In genomic region chr12:107490000-107490399, GRCh38 we compare ENCODE assay signal across 17 cellular contexts.
A peak's percentile ranks its signal among the peaks of the same experiment; 100 is the strongest.
DNase-seq lines count a peak whose midpoint lies in the region; ATAC-seq and TF ChIP-seq lines count a peak whose summit lies in the region.
"Had no signal": no experiment of that assay in that cellular context is flagged by ENCODE, and none has a peak within 500 bp of the region (broad histone marks: within the 10 kb centered on the region; RNA-seq: fewer than 3 reads in every experiment).

No MANE protein-coding gene starts in this region.

- ATAC-seq in GM18502 (IDR thresholded peaks at IDR 0.05; ENCODE audit: poor library complexity, unreplicated experiment) (peak; percentile 64), GM21515 (IDR thresholded peaks at IDR 0.05; ENCODE audit: unreplicated experiment) (peak; percentile 70), HG03442 (IDR thresholded peaks at IDR 0.05; ENCODE audit: unreplicated experiment) (peak; percentile 59), mucosa of descending colon (no peak)

- H3K4me3 ChIP-seq in mucosa of descending colon (no peak overlapping the region), MG63 (no peak overlapping the region)

- no peaks in the 10 kb centered on the region for H3K36me3 ChIP-seq in mucosa of descending colon (ENCODE audit: low read depth)
- no peaks in the 10 kb centered on the region for H3K36me3 ChIP-seq in MG63
- H3K36me3 ChIP-seq: BE2C had no signal

- no peak for TF ChIP-seq CTCF in mucosa of descending colon (IDR thresholded peaks at IDR 0.05)

- peak in 2 of 3 donors; percentile 8 to 36 for DNase-seq in mucosa of descending colon
- no peak for DNase-seq in NCI-H1105 treated with DMSO at 0.1 percent for 48 hours (lab: John Stamatoyannopoulos, UW)
- no peak for DNase-seq in AG08395 (ENCODE audit: low spot score)
- no peak for DNase-seq in MG63
- DNase-seq: activated CD4-positive, alpha-beta T cell treated with anti-CD3 and anti-CD28 coated beads, Interleukin-2, amount 10 ng/mL, durations not matched to agents 7 days and 5 days; activated gamma-delta T cell treated with Interleukin-2 at 50 U/mL for 16 hours; amniotic stem cell; BE2C; central memory CD4-positive, alpha-beta T cell; GDM1; mammary epithelial cell; NCI-H1930; NCI-H524 treated with DMSO at 0.1 percent for 48 hours; SK-N-SH had no signal

- intact Hi-C loops in mucosa of descending colon (cut with DNase I, micrococcal nuclease) = no loop called here

- H3K9me3 ChIP-seq in mucosa of descending colon = no peaks in the 10 kb centered on the region
- H3K9me3 ChIP-seq in MG63 = no peaks in the 10 kb centered on the region
- H3K9me3 ChIP-seq: BE2C, SK-N-SH had no signal

- peaks cover 22% of the 10 kb centered on the region for H3K4me1 ChIP-seq in mucosa of descending colon (ENCODE audit: low read depth)
- H3K4me1 ChIP-seq: BE2C had no signal

- H3K27me3 ChIP-seq in MG63 = no peaks in the 10 kb centered on the region
- H3K27me3 ChIP-seq: BE2C had no signal

Comparison
In these comparisons a context has a peak if more than half of its experiments do, and no peak if none do; other contexts are left out.
1. DNase-seq: peak in mucosa of descending colon (2 of 3); none in NCI-H1105 treated with DMSO at 0.1 percent for 48 hours (single experiment), AG08395 (single experiment) and MG63 (single experiment).